Comparison of ENCODE assay signal across 8 cellular contexts in the genomic region with DNA sequence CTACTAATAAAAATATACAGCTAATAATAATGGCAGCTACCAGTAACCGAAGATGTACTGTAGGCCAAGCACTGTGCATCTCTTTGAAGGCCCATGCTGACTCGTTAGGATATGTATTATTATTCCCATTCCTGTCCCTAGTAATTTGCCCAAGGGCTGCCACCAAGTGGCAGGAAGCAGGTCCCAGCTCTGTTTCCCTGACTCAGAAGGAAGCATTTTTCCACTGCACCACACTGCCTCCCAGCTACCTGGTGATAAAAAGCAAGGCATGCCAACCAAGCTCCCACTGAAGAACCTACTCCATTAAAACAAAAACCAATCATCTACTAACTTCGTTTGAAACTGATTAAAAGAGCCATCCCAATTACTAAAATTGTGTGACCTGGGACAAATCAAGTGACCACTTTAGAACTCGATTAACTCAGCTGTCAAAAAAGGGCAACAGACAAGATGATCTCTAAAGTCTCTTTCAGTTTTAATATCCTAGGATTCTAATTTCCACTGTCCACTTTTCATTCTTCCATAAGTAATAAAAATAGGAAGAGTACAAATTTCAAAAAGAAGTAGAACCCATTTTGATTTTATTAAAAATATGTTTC. TPM values are rescaled to one million over a fixed set of nuclear protein-coding genes. Genes with fewer than 3 reads are reported as not detected.
A peak's percentile ranks its signal among the peaks of the same experiment; 100 is the strongest.
DNase-seq lines count a peak whose midpoint lies in the region; ATAC-seq, FAIRE-seq and TF ChIP-seq lines count a peak whose summit lies in the region.

No MANE protein-coding gene starts in this region.

- intact Hi-C loops in PC-3 (cut with micrococcal nuclease) = loop anchor here (1.0 to 10.0 kb wide), 8 partner anchors 88 to 370 kb away; partner anchors contain the start of gene RELL1
- intact Hi-C loops in activated CD8-positive, alpha-beta T cell treated with anti-CD3 and anti-CD28 coated beads for 36 hours (cut with micrococcal nuclease) = no loop called here

- TF ChIP-seq CTCF in PC-3 (conservative IDR thresholded peaks at IDR 0.05; ENCODE audit: low read depth, low read length) (peak; percentile 80), nephron progenitor cell (IDR thresholded peaks at IDR 0.05) (peak; percentile 45)
- no peak for TF ChIP-seq CTCF in activated CD8-positive, alpha-beta T cell treated with anti-CD3 and anti-CD28 coated beads for 36 hours (IDR thresholded peaks at IDR 0.05)

- peak; percentile 23 for FAIRE-seq in endometrium (lab: Jason Lieb, UNC)

- H3K4me3 Mint-ChIP-seq in nephron progenitor cell = no peak overlapping the region
- no peak overlapping the region for H3K4me3 Mint-ChIP-seq in activated CD8-positive, alpha-beta T cell treated with anti-CD3 and anti-CD28 coated beads for 36 hours

- H3K9ac ChIP-seq in PC-3 (ENCODE audit: low read length) = no peak overlapping the region

- H3K27me3 Mint-ChIP-seq in nephron progenitor cell (ENCODE audit: low read depth, poor library complexity) = no peaks in the 10 kb centered on the region
- H3K27me3 Mint-ChIP-seq in activated CD8-positive, alpha-beta T cell treated with anti-CD3 and anti-CD28 coated beads for 36 hours = no peaks in the 10 kb centered on the region

- BruUV-seq in PC-3 (replicated peaks; lab: Mats Ljungman, UMichigan) = no TSS peak

- peak overlapping the region; percentile 90 for H2AFZ ChIP-seq in PC-3 (ENCODE audit: low read length)

- H3K9me3 Mint-ChIP-seq in nephron progenitor cell = no peaks in the 10 kb centered on the region
- H3K9me3 Mint-ChIP-seq in activated CD8-positive, alpha-beta T cell treated with anti-CD3 and anti-CD28 coated beads for 36 hours = no peaks in the 10 kb centered on the region

- DNase-seq in D341Med (ENCODE audit: low spot score) (peak; percentile 77), HuH-7.5 (ENCODE audit: low spot score) (peak; percentile 23), PC-3 (peak; percentile 84), nephron progenitor cell (peak; percentile 34)
- no peak for DNase-seq in activated CD8-positive, alpha-beta T cell treated with anti-CD3 and anti-CD28 coated beads for 36 hours

- H4K20me1 ChIP-seq in PC-3 (ENCODE audit: low read length) = no peaks in the 10 kb centered on the region

- peaks cover 5% of the 10 kb centered on the region for H3K4me1 Mint-ChIP-seq in nephron progenitor cell
- H3K4me1 Mint-ChIP-seq in activated CD8-positive, alpha-beta T cell treated with anti-CD3 and anti-CD28 coated beads for 36 hours (ENCODE audit: low read depth) = no peaks in the 10 kb centered on the region

- no peak overlapping the region for H3K27ac Mint-ChIP-seq in nephron progenitor cell
- no peak overlapping the region for H3K27ac Mint-ChIP-seq in activated CD8-positive, alpha-beta T cell treated with anti-CD3 and anti-CD28 coated beads for 36 hours

- H3F3A ChIP-seq in PC-3 (ENCODE audit: low read length, unreplicated experiment) = no peaks in the 10 kb centered on the region

- no peaks in the 10 kb centered on the region for H3K36me3 ChIP-seq in PC-3 (ENCODE audit: low read depth, low read length)

- H3K27ac ChIP-seq in PC-3 (ENCODE audit: low read length) = no peak overlapping the region

- H3K36me3 Mint-ChIP-seq in nephron progenitor cell (ENCODE audit: low read depth) = no peaks in the 10 kb centered on the region
- H3K36me3 Mint-ChIP-seq in activated CD8-positive, alpha-beta T cell treated with anti-CD3 and anti-CD28 coated beads for 36 hours (ENCODE audit: low read depth) = no peaks in the 10 kb centered on the region

- no peaks in the 10 kb centered on the region for H3K27me3 ChIP-seq in PC-3 (ENCODE audit: low read length)

- peak overlapping the region; percentile 69 for H3K4me2 ChIP-seq in PC-3 (ENCODE audit: low read length)

- POLR2A ChIA-PET in PC-3 (lab: Charles Lee; ENCODE audit: unreplicated experiment) = no interaction called here
- POLR2A ChIA-PET in activated CD8-positive, alpha-beta T cell treated with anti-CD3 and anti-CD28 coated beads for 36 hours (lab: Charles Lee) = no interaction called here

- CTCF ChIA-PET in PC-3 (lab: Charles Lee) = interaction anchor here (0.6 to 1.1 kb wide), 9 partner anchors 24 to 368 kb away, joined by 3 to 17 read pairs (median 3); partner anchors contain the start of genes PGM2 and RELL1
- CTCF ChIA-PET in activated CD8-positive, alpha-beta T cell treated with anti-CD3 and anti-CD28 coated beads for 36 hours (lab: Charles Lee) = interaction anchor here (0.8 to 1.7 kb wide), 4 partner anchors 8 to 234 kb away, joined by 3 to 13 read pairs (median 4); no protein-coding TSS in a partner anchor

- peak; percentile 99 for ATAC-seq in PC-3
- no peak for ATAC-seq in activated CD8-positive, alpha-beta T cell treated with anti-CD3 and anti-CD28 coated beads for 36 hours
- ATAC-seq in HG03439 (IDR thresholded peaks at IDR 0.05; ENCODE audit: unreplicated experiment) = no peak
- ATAC-seq in HG03039 (IDR thresholded peaks at IDR 0.05; ENCODE audit: unreplicated experiment) = no peak

- H3K9me3 ChIP-seq in PC-3 (ENCODE audit: low read length) = no peaks in the 10 kb centered on the region

- no peaks in the 10 kb centered on the region for H3K4me1 ChIP-seq in PC-3 (ENCODE audit: insufficient read depth, low read length)

- H3K9me2 ChIP-seq in PC-3 (replicated peaks; ENCODE audit: low read length) = no peaks in the 10 kb centered on the region

- peak overlapping the region; percentile 32; the same call in 1 of the 2 replicates for H3K4me3 ChIP-seq in PC-3 (ENCODE audit: low read length)

- H3K79me2 ChIP-seq in PC-3 (ENCODE audit: low read length) = no peaks in the 10 kb centered on the region

RNA-seq across cellular contexts. Expression of gene PGM2, which starts 24.3 kb away (rescaled TPM):
- total RNA-seq in PC-3 (2014; rRNA removed) = 21.0 and 28.6 TPM in 2 replicates
- 10 to 100 TPM; 63.0 to 67.6 TPM for total RNA-seq in activated CD8-positive, alpha-beta T cell treated with anti-CD3 and anti-CD28 coated beads for 36 hours
